8 cellular contexts compared by ENCODE assay signal in the genomic region with DNA sequence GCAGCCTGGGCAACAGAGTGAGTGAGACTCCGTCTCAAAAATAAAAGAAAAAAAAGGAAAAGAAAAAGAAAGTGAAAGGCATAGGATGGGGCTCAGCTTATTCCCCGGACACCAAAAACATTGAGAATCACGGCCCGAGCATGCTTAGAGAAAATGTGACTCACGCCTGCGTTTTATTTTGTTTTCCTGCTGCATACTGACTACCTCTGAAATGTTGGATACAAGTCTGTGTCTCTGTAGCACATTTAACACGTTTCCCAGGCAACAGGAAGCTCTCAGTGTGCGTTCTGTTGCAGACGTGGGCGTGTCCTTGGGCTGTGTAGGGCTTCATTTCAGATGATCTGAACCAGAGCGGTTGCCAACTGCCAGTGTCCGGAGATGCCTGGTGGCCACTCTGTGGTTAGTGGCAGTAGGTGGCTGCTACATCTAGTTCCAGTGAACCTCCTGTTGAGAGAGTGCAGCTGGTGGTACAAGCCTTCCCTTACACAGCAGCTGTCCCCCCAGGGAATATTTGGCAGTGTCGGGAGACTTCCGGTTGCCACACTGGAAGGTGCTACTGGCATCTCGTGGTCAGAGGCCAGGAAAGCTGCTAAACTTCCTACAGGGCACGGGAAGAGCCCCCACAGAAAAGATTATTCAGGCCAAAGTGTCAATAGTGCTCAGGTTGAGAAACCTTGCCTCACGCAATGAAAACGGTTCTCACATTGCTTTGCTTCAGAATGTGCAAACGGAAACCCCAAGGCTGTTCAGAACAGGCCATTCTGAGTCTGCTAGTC. TPM values are rescaled to one million over a fixed set of nuclear protein-coding genes. Genes with fewer than 3 reads are reported as not detected.
DNase-seq lines count a peak whose midpoint lies in the region; ATAC-seq lines count a peak whose summit lies in the region.

No MANE protein-coding gene starts in this region.

- H3K27me3 ChIP-seq in rectal smooth muscle tissue (ENCODE audit: control insufficient read depth, insufficient read depth, low read length): no peaks in the 10 kb centered on the region

- ATAC-seq in GM18870 (IDR thresholded peaks at IDR 0.05; ENCODE audit: unreplicated experiment): peak; percentile 69

- no peak overlapping the region for H3K9ac ChIP-seq in rectal smooth muscle tissue (ENCODE audit: low read length)

- no peak overlapping the region for H3K27ac ChIP-seq in rectal smooth muscle tissue (ENCODE audit: low read depth, low read length)

- no peaks in the 10 kb centered on the region for H3K4me1 ChIP-seq in rectal smooth muscle tissue (ENCODE audit: control insufficient read depth, insufficient read depth, low read length)

- H3K4me3 ChIP-seq in rectal smooth muscle tissue (ENCODE audit: low read length): peak overlapping the region; percentile 43

- peak; percentile 86 for DNase-seq in A172 (ENCODE audit: low spot score)
- DNase-seq in HuH-7 (ENCODE audit: low spot score): peak; percentile 61
- peak; percentile 95 for DNase-seq in SIG-M5 treated with dmso at 0.1 percent for 504 hours (lab: John Stamatoyannopoulos, UW; ENCODE audit: unreplicated experiment)
- DNase-seq in activated naive CD4-positive, alpha-beta T cell treated with anti-CD3 and anti-CD28 coated beads, Interleukin-2, amount 50 U/mL, for 16 hours: peak; percentile 60
- DNase-seq in globus pallidus (ENCODE audit: low spot score): peak; percentile 46
- no peak for DNase-seq in NCI-H1930 (lab: John Stamatoyannopoulos, UW)

- H3K36me3 ChIP-seq in rectal smooth muscle tissue (ENCODE audit: control insufficient read depth, insufficient read depth, low read length): no peaks in the 10 kb centered on the region

RNA-seq across cellular contexts. Expression of a gene that starts 3.0 kb away (rescaled TPM):
- total RNA-seq in A172 (2014; rRNA removed; shearing (Covaris generic)): not detected in 2 replicates

RNA-seq across cellular contexts. Expression of a gene that starts 8.2 kb away (rescaled TPM):
- total RNA-seq in A172 (2014; rRNA removed; shearing (Covaris generic)): not detected in 2 replicates

Comparison
In these comparisons a context has a peak if more than half of its experiments do, and no peak if none do; other contexts are left out.
1. DNase-seq: peak in A172 (single experiment), HuH-7 (single experiment), SIG-M5 treated with dmso at 0.1 percent for 504 hours (single experiment), activated naive CD4-positive, alpha-beta T cell treated with anti-CD3 and anti-CD28 coated beads, Interleukin-2, amount 50 U/mL, for 16 hours (single experiment) and globus pallidus (single experiment); none in NCI-H1930 (0 of 2).